In genomic region chr19:50300051-50300450, GRCh38 we compare ENCODE assay signal across 16 cellular contexts. TPM values are rescaled to one million over a fixed set of nuclear protein-coding genes. Genes with fewer than 3 reads are reported as not detected.
"Had no signal": no experiment of that assay in that cellular context is flagged by ENCODE, and none has a peak within 500 bp of the region (broad histone marks: within the 10 kb centered on the region; RNA-seq: fewer than 3 reads in every experiment).

No MANE protein-coding gene starts in this region.

- H3K9me3 Mint-ChIP-seq: activated B cell treated with CpG ODN at 0.5 μM for 24 hours; activated naive CD4-positive, alpha-beta T cell treated with anti-CD3 and anti-CD28 coated beads for 36 hours; activated T-helper 2 cell treated with anti-CD3 and anti-CD28 coated beads, Interferon-gamma antibody, Interleukin-2, Interleukin-4, amounts not matched to agents 10 μg/mL and 5 μg/mL and 100 μg/mL, durations not matched to agents 14 hours and 24 hours and 36 hours; neural progenitor cell; T-helper 2 cell treated with Interferon-gamma antibody and Interleukin-4, amounts not matched to agents 5 μg/mL and 100 μg/mL, for 36 hours had no signal

- H3K4me1 Mint-ChIP-seq: activated B cell treated with CpG ODN at 0.5 μM for 24 hours had no signal

- H3K36me3 Mint-ChIP-seq: naive thymus-derived CD4-positive, alpha-beta T cell; neural progenitor cell had no signal

- H3K27ac Mint-ChIP-seq: activated B cell treated with CpG ODN at 0.5 μM for 24 hours; activated CD8-positive, alpha-beta T cell treated with anti-CD3 and anti-CD28 coated beads, Interleukin-2, amount 10 ng/mL, durations not matched to agents 7 days and 5 days; activated naive CD4-positive, alpha-beta T cell treated with anti-CD3 and anti-CD28 coated beads for 36 hours; naive thymus-derived CD4-positive, alpha-beta T cell; neural progenitor cell; T-helper 2 cell treated with Interferon-gamma antibody and Interleukin-4, amounts not matched to agents 5 μg/mL and 100 μg/mL, for 36 hours had no signal

- ATAC-seq: activated CD8-positive, alpha-beta T cell treated with anti-CD3 and anti-CD28 coated beads, Interleukin-2, amount 10 ng/mL, durations not matched to agents 7 days and 5 days; body of pancreas; heart right ventricle; mucosa of descending colon; naive thymus-derived CD4-positive, alpha-beta T cell had no signal

- DNase-seq: activated B cell treated with CpG ODN at 0.5 μM for 24 hours; activated CD8-positive, alpha-beta T cell treated with anti-CD3 and anti-CD28 coated beads, Interleukin-2, amount 10 ng/mL, durations not matched to agents 7 days and 5 days; body of pancreas; erythroblast; heart right ventricle; mesenchymal stem cell; mucosa of descending colon; naive thymus-derived CD4-positive, alpha-beta T cell; stomach; trophoblast cell had no signal

- H3K4me3 Mint-ChIP-seq: activated B cell treated with CpG ODN at 0.5 μM for 24 hours; activated CD8-positive, alpha-beta T cell treated with anti-CD3 and anti-CD28 coated beads, Interleukin-2, amount 10 ng/mL, durations not matched to agents 7 days and 5 days; activated naive CD4-positive, alpha-beta T cell treated with anti-CD3 and anti-CD28 coated beads for 36 hours; activated T-cell treated with anti-CD3 and anti-CD28 coated beads, Interleukin-2, amount 50 U/mL, for 24 hours; naive thymus-derived CD4-positive, alpha-beta T cell; neural progenitor cell; T-helper 2 cell treated with Interferon-gamma antibody and Interleukin-4, amounts not matched to agents 5 μg/mL and 100 μg/mL, for 36 hours had no signal

RNA-seq across cellular contexts. Expression of gene KCNC3, which starts 29.1 kb away (rescaled TPM):
- total RNA-seq: osteoblast had no signal
